ENCODE assay signal across 34 cellular contexts in the genomic region with DNA sequence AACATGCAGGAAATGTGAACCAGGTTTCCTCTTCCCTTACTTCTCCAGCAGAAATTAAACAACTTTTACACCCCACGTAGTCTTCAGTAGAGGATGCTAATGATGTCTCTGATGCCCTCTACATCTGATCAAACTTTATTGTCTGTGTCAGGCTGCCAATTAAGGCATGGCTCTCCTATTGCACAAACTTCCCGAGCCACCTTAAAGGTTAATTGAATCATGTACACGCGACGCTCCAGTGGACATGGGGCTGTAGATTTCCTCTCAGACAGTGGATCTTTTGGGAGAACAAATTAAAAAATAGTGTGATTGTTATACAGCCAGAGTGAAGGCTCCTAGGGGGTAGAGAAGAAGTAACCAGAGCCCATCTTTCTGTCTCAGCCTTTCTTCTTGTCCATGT.
"Had no signal": no experiment of that assay in that cellular context is flagged by ENCODE, and none has a peak within 500 bp of the region (broad histone marks: within the 10 kb centered on the region; RNA-seq: fewer than 3 reads in every experiment).

No MANE protein-coding gene starts in this region.

- H3K9me3 ChIP-seq: MG63 had no signal

- DNase-seq: Karpas-422, Kasumi-1, MG63, MM.1S, MV-4-11, NCI-H1048, NCI-H1092, NCI-H1092 treated with DMSO at 0.1 percent for 48 hours, NCI-H1105, NCI-H1105 treated with DMSO at 0.1 percent for 48 hours, NCI-H1417, NCI-H1417 treated with DMSO at 0.1 percent for 48 hours, NCI-H1436, NCI-H1436 treated with DMSO at 0.1 percent for 48 hours, NCI-H146, NCI-H1694, NCI-H1694 treated with DMSO at 0.1 percent for 48 hours, NCI-H187, NCI-H187 treated with DMSO at 0.1 percent for 48 hours, NCI-H1930, NCI-H2029, NCI-H2029 treated with DMSO at 0.1 percent for 48 hours, NCI-H2081, NCI-H2081 treated with DMSO at 0.1 percent for 48 hours, NCI-H2107, NCI-H2171, NCI-H2171 treated with DMSO at 0.1 percent for 48 hours, NCI-H2227 treated with DMSO at 0.1 percent for 48 hours, NCI-H226, NCI-H345, NCI-H446, NCI-H446 treated with DMSO at 0.1 percent for 48 hours, NCI-H510A had no signal

- H3K4me3 ChIP-seq: MG63 had no signal

- H3K36me3 ChIP-seq: MG63 had no signal

- H3K27ac ChIP-seq: KMS-11 had no signal
